ENCODE assay signal across 8 cellular contexts in the genomic region with DNA sequence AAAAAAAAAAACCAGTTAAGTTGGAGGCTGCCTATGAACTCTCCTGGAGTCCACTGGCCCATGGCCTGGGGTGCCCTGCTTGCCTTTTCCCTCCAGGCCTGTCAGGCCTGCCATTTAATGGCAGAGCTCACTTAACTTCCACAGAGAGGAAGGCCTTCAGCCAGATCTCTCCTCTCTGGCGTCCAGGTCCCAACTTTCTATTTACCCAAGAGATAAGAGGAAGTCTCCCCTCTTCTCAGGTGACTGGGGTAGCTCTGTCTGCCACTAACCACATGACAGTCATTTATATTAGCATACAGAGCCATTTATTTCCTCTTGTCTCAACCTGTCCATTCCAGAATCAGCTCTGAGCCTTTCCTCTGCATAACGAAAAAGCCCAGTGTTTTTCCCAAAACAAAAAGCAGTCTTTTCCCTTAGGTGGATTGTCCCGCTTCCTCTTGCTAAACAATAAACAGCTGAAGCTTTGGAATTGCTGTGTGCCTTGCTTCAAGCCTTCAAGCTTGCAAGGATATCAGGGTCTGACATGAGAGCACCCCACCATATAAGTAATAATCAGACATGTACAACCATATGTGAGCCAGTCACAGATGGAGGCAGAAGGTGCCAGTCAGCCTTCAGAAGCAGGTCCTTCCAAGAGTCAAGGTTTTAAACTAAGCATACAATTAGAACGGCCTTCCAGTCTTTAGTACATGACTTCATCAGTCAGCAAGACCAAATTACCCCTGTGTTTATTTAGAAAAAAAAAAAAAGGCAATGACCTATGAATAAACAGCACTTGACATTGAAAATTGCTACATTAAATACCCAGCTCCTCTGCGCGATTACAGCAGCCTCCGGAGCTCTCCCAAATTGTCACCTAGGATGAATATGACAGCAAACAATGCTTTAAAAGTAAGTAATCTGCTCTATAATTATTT. TPM values are rescaled to one million over a fixed set of nuclear protein-coding genes. Genes with fewer than 3 reads are reported as not detected.
A peak's percentile ranks its signal among the peaks of the same experiment; 100 is the strongest.
DNase-seq lines count a peak whose midpoint lies in the region; ATAC-seq, FAIRE-seq and TF ChIP-seq lines count a peak whose summit lies in the region.

No MANE protein-coding gene starts in this region.

- H3K9me3 ChIP-seq in kidney (ENCODE audit: control insufficient read depth in 1 of 2, low read length in 2 of 2) = no peaks in the 10 kb centered on the region

- H3K27ac Mint-ChIP-seq in stimulated activated naive B cell treated with anti-CD40 and anti-IgM and Interleukin-4, amounts not matched to agents 10 μg/mL and 1 μg/mL and 100 μg/mL, for 72 hours = peak overlapping the region; percentile 34
- no peak overlapping the region for H3K27ac Mint-ChIP-seq in T-cell

- no peaks in the 10 kb centered on the region for H3K27me3 Mint-ChIP-seq in stimulated activated naive B cell treated with anti-CD40 and anti-IgM and Interleukin-4, amounts not matched to agents 10 μg/mL and 1 μg/mL and 100 μg/mL, for 72 hours
- no peaks in the 10 kb centered on the region for H3K27me3 Mint-ChIP-seq in T-cell

- intact Hi-C loops in kidney (cut with DNase I) = no loop called here

- POLR2A ChIA-PET in T-cell (lab: Charles Lee) = interaction anchor here in 1 of 2 donors (0.6 kb wide), 1 partner anchor 9 kb away, joined by 7 read pairs; no protein-coding TSS in a partner anchor

- peaks cover 14 to 16% of the 10 kb centered on the region in 2 donors for H3K4me1 ChIP-seq in kidney (ENCODE audit: control insufficient read depth in 1 of 2, insufficient read depth in 1 of 2, low read depth in 1 of 2, low read length in 2 of 2)

- H3K36me3 Mint-ChIP-seq in stimulated activated naive B cell treated with anti-CD40 and anti-IgM and Interleukin-4, amounts not matched to agents 10 μg/mL and 1 μg/mL and 100 μg/mL, for 72 hours = no peaks in the 10 kb centered on the region
- no peaks in the 10 kb centered on the region for H3K36me3 Mint-ChIP-seq in T-cell

- no peak overlapping the region for H3K4me3 Mint-ChIP-seq in stimulated activated naive B cell treated with anti-CD40 and anti-IgM and Interleukin-4, amounts not matched to agents 10 μg/mL and 1 μg/mL and 100 μg/mL, for 72 hours
- H3K4me3 Mint-ChIP-seq in T-cell = no peak overlapping the region

- no peaks in the 10 kb centered on the region for H3K36me3 ChIP-seq in kidney (ENCODE audit: control insufficient read depth in 1 of 2, insufficient read depth in 2 of 2, low read length in 2 of 2)

- TF ChIP-seq CTCF in kidney (IDR thresholded peaks at IDR 0.05; ENCODE audit: borderline replicate concordance, extremely low read depth, insufficient read depth) = no peak

- peaks cover 6 to 10% of the 10 kb centered on the region in 2 donors for H3K4me1 Mint-ChIP-seq in stimulated activated naive B cell treated with anti-CD40 and anti-IgM and Interleukin-4, amounts not matched to agents 10 μg/mL and 1 μg/mL and 100 μg/mL, for 72 hours
- no peaks in the 10 kb centered on the region for H3K4me1 Mint-ChIP-seq in T-cell

- peak; percentile 65 to 75 for ATAC-seq in stimulated activated naive B cell treated with anti-CD40 and anti-IgM and Interleukin-4, amounts not matched to agents 10 μg/mL and 1 μg/mL and 100 μg/mL, for 72 hours (replicated peaks)
- ATAC-seq in T-cell (replicated peaks in 1 of 4) = no peak

- peak overlapping the region; percentile 18 to 26 for H3K27ac ChIP-seq in kidney (ENCODE audit: low read depth in 2 of 2, low read length in 2 of 2)

- H3K9me3 Mint-ChIP-seq in stimulated activated naive B cell treated with anti-CD40 and anti-IgM and Interleukin-4, amounts not matched to agents 10 μg/mL and 1 μg/mL and 100 μg/mL, for 72 hours = no peaks in the 10 kb centered on the region
- no peaks in the 10 kb centered on the region for H3K9me3 Mint-ChIP-seq in T-cell

- H3K9ac ChIP-seq in kidney (ENCODE audit: low read length in 2 of 2) = no peak overlapping the region

- DNase-seq in NCI-H82 (lab: John Stamatoyannopoulos, UW) = peak; percentile 46
- no peak for DNase-seq in NCI-H82 treated with DMSO at 0.1 percent for 48 hours (lab: John Stamatoyannopoulos, UW; ENCODE audit: unreplicated experiment)
- DNase-seq in NCI-H748 (lab: John Stamatoyannopoulos, UW; ENCODE audit: unreplicated experiment) = peak; percentile 84
- DNase-seq in kidney = no peak
- no peak for DNase-seq in stimulated activated naive B cell treated with anti-CD40 and anti-IgM and Interleukin-4, amounts not matched to agents 10 μg/mL and 1 μg/mL and 100 μg/mL, for 72 hours
- no peak for DNase-seq in HK-2 (ENCODE audit: unreplicated experiment)
- DNase-seq in T-cell = no peak
- no peak for DNase-seq in stimulated activated CD4-positive, alpha-beta T cell treated with anti-CD3 and anti-CD28 coated beads, Interleukin-4, amount 100 ng/mL, for 24 hours

- no peak overlapping the region for H3K4me3 ChIP-seq in kidney (ENCODE audit: low read length in 2 of 2)

- CTCF ChIA-PET in T-cell (lab: Charles Lee) = no interaction called here

- FAIRE-seq in kidney (lab: Jason Lieb, UNC) = no peak

RNA-seq across cellular contexts. Expression of gene CALM2, which starts 50.1 kb away (rescaled TPM):
- total RNA-seq in kidney (576 TPM), T-cell (100 to 1,000 TPM; 196 to 219 (median 209) TPM)
- polyA plus RNA-seq in kidney (ENCODE audit: insufficient read depth, low read depth, low replicate concordance) = 633 TPM

Comparison
In these comparisons a context has a peak if more than half of its experiments do, and no peak if none do; other contexts are left out.
1. DNase-seq: peak in NCI-H82 (single experiment) and NCI-H748 (single experiment); none in NCI-H82 treated with DMSO at 0.1 percent for 48 hours (single experiment), kidney (single experiment), stimulated activated naive B cell treated with anti-CD40 and anti-IgM and Interleukin-4, amounts not matched to agents 10 μg/mL and 1 μg/mL and 100 μg/mL, for 72 hours (single experiment), HK-2 (single experiment), T-cell (0 of 34) and stimulated activated CD4-positive, alpha-beta T cell treated with anti-CD3 and anti-CD28 coated beads, Interleukin-4, amount 100 ng/mL, for 24 hours (single experiment).
2. ATAC-seq: peak in stimulated activated naive B cell treated with anti-CD40 and anti-IgM and Interleukin-4, amounts not matched to agents 10 μg/mL and 1 μg/mL and 100 μg/mL, for 72 hours (2 of 2); none in T-cell (0 of 4).